Comparison of ENCODE assay signal across 17 cellular contexts in the genomic region with DNA sequence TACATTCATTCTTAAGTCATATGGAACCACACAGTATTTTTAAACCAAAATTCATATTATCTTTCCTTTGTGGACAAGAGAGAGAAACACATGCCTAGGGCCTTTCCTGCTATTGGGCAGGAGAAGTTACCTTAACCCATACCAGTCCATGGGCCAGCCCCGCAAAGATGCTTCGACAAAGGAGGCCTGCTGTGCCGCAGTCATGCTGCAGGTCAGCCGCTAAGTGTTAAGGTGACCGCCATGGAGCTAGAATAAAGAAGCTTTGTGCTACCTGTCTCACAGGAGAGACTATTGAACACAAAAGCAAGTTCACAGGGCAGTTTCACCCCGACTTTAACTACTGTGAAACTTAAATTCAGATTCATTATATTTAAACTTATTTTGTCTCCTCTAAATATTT.
DNase-seq lines count a peak whose midpoint lies in the region; ATAC-seq and TF ChIP-seq lines count a peak whose summit lies in the region.
"Had no signal": no experiment of that assay in that cellular context is flagged by ENCODE, and none has a peak within 500 bp of the region (broad histone marks: within the 10 kb centered on the region; RNA-seq: fewer than 3 reads in every experiment).

No MANE protein-coding gene starts in this region.

- H3K27ac ChIP-seq in prostate gland = no peak overlapping the region
- H3K27ac ChIP-seq: BLaER1, HL-60 had no signal

- DNase-seq in NCI-H2227 (lab: John Stamatoyannopoulos, UW; ENCODE audit: unreplicated experiment) = peak; percentile 27
- DNase-seq in NCI-H2227 treated with DMSO at 0.1 percent for 48 hours (lab: John Stamatoyannopoulos, UW) = no peak
- peak; percentile 62 for DNase-seq in H7
- no peak for DNase-seq in T-helper 17 cell
- DNase-seq in prostate gland (ENCODE audit: low spot score) = no peak
- DNase-seq in HK-2 (ENCODE audit: unreplicated experiment) = no peak
- DNase-seq: 8988T; CD4-positive, alpha-beta memory T cell; DMS153; DMS79; GDM1; IMR-90 had no signal

- H3K27me3 Mint-ChIP-seq in T-helper 17 cell = no peaks in the 10 kb centered on the region
- H3K27me3 Mint-ChIP-seq: CD4-positive, alpha-beta memory T cell had no signal

- H3K4me3 Mint-ChIP-seq in T-helper 17 cell = no peak overlapping the region
- H3K4me3 Mint-ChIP-seq: CD14-positive monocyte; CD4-positive, alpha-beta memory T cell had no signal

- no peak for ATAC-seq in T-helper 17 cell
- ATAC-seq in GM19455 (IDR thresholded peaks at IDR 0.05; ENCODE audit: unreplicated experiment) = no peak

- WGBS in prostate gland = 92% methylated on average over 6 of the region's 6 CpGs

- H3K36me3 ChIP-seq in H7 (replicated peaks; ENCODE audit: control insufficient read depth, insufficient read depth, low read length) = peaks cover 2% of the 10 kb centered on the region
- no peaks in the 10 kb centered on the region for H3K36me3 ChIP-seq in prostate gland

- TF ChIP-seq POLR2A in prostate gland (IDR thresholded peaks at IDR 0.05) = no peak

- no peaks in the 10 kb centered on the region for H3K27me3 ChIP-seq in H7 (ENCODE audit: control insufficient read depth, insufficient read depth, low read length)
- H3K27me3 ChIP-seq in prostate gland (replicated peaks; ENCODE audit: insufficient read depth) = no peaks in the 10 kb centered on the region
- H3K27me3 ChIP-seq: BLaER1 had no signal

- intact Hi-C loops in prostate gland (cut with DNase I) = no loop called here

- TF ChIP-seq CTCF in prostate gland (IDR thresholded peaks at IDR 0.05) = no peak

- H3K36me3 Mint-ChIP-seq in T-helper 17 cell (ENCODE audit: low read depth) = peaks cover 7% of the 10 kb centered on the region

- H3K4me1 ChIP-seq in prostate gland (replicated peaks) = no peaks in the 10 kb centered on the region
- H3K4me1 ChIP-seq: BLaER1, HAP-1 had no signal

- H3K4me1 Mint-ChIP-seq in T-helper 17 cell = peaks cover 3% of the 10 kb centered on the region
- H3K4me1 Mint-ChIP-seq: CD14-positive monocyte; CD4-positive, alpha-beta memory T cell had no signal

- H3K4me3 ChIP-seq in H7 (ENCODE audit: insufficient read depth, low read depth, low read length) (no peak overlapping the region), prostate gland (no peak overlapping the region)
- H3K4me3 ChIP-seq: BLaER1, HAP-1 had no signal

- no peaks in the 10 kb centered on the region for H3K9me3 ChIP-seq in T-helper 17 cell (ENCODE audit: control insufficient read depth, low read length, poor library complexity, severe bottlenecking)
- H3K9me3 ChIP-seq in prostate gland = no peaks in the 10 kb centered on the region
- H3K9me3 ChIP-seq: BLaER1, HAP-1 had no signal

- peak overlapping the region; percentile 53 for H3K27ac Mint-ChIP-seq in T-helper 17 cell
- H3K27ac Mint-ChIP-seq: CD4-positive, alpha-beta memory T cell had no signal

Comparison
In these comparisons a context has a peak if more than half of its experiments do, and no peak if none do; other contexts are left out.
1. DNase-seq: peak in NCI-H2227 (single experiment) and H7 (single experiment); none in NCI-H2227 treated with DMSO at 0.1 percent for 48 hours (single experiment), T-helper 17 cell (0 of 3), prostate gland (single experiment) and HK-2 (single experiment).